Comparison of ENCODE assay signal across 8 cellular contexts in the genomic region with DNA sequence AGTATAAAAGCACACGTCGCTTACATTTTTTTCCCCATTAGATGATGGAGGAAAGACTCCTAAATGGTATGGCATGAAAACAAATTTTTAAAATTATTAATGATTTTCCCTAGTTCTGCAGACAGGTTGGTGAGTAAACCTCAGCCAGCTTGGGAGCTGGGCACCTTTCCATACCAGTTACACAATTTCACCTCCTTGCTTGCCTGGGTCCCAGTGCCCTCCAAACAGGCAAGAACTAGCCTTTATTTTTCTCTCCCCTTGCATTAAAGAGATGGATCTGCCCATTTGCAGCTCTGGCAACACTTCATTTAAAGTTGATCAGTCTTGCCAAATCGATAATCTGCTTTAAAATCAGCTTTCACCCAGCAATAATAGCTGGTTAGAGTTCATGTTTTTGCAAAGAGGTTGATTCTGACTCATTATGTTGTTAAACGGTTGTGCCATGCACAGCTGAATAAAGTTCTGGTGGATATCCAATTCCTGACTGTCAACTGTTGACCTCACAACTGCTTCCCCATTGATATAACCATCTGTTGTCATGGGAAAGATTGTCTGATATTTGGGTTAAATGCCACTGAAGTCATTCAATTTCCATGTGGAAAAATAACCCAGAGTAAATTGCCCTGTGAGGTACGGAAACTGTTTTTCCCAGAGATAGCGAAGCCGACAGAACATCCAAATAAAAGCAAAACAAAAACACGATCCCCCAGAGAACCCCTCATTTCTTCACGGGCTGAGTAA. TPM values are rescaled to one million over a fixed set of nuclear protein-coding genes. Genes with fewer than 3 reads are reported as not detected.
A peak's percentile ranks its signal among the peaks of the same experiment; 100 is the strongest.
DNase-seq lines count a peak whose midpoint lies in the region; ATAC-seq, FAIRE-seq and TF ChIP-seq lines count a peak whose summit lies in the region.

No MANE protein-coding gene starts in this region.

- H2AFZ ChIP-seq in neural cell (ENCODE audit: low read depth, low read length), result no peak overlapping the region

- peaks cover 27% of the 10 kb centered on the region for H3K4me1 Mint-ChIP-seq in T-helper 1 cell treated with Interleukin-12 subunit alpha and Interleukin-12 subunit beta and Interleukin-4 antibody, amounts not matched to agents 30 μg/mL and 1 μg/mL, for 36 hours (ENCODE audit: low read depth)

- peak overlapping the region; percentile 41 for H3K4me2 ChIP-seq in neural cell (ENCODE audit: low read length)

- peak overlapping the region; percentile 40 for H3K27ac ChIP-seq in AG04450 (ENCODE audit: low read depth, low read length)
- no peak overlapping the region for H3K27ac ChIP-seq in neural cell (ENCODE audit: low read length)

- H3K4me3 Mint-ChIP-seq in T-helper 1 cell treated with Interleukin-12 subunit alpha and Interleukin-12 subunit beta and Interleukin-4 antibody, amounts not matched to agents 30 μg/mL and 1 μg/mL, for 36 hours, result peak overlapping the region; percentile 86

- no peak for TF ChIP-seq POLR2A in H54 (IDR thresholded peaks at IDR 0.05; ENCODE audit: low read depth, low read length)

- H3K27ac Mint-ChIP-seq in T-helper 1 cell treated with Interleukin-12 subunit alpha and Interleukin-12 subunit beta and Interleukin-4 antibody, amounts not matched to agents 30 μg/mL and 1 μg/mL, for 36 hours, result peak overlapping the region; percentile 83

- H3K9ac ChIP-seq in neural cell (ENCODE audit: low read length), result no peak overlapping the region

- H3K36me3 ChIP-seq in neural cell (ENCODE audit: insufficient read depth, low read length), result no peaks in the 10 kb centered on the region

- H3K79me2 ChIP-seq in neural cell (replicated peaks; ENCODE audit: insufficient read depth, low read length), result no peaks in the 10 kb centered on the region

- peaks cover 5% of the 10 kb centered on the region for H3K36me3 Mint-ChIP-seq in T-helper 1 cell treated with Interleukin-12 subunit alpha and Interleukin-12 subunit beta and Interleukin-4 antibody, amounts not matched to agents 30 μg/mL and 1 μg/mL, for 36 hours (ENCODE audit: low read depth)

- H3K9me3 Mint-ChIP-seq in T-helper 1 cell treated with Interleukin-12 subunit alpha and Interleukin-12 subunit beta and Interleukin-4 antibody, amounts not matched to agents 30 μg/mL and 1 μg/mL, for 36 hours, result no peaks in the 10 kb centered on the region

- TF ChIP-seq CTCF in AG04450 (IDR thresholded peaks at IDR 0.05; ENCODE audit: low read depth, low read length) (no peak), neural cell (IDR thresholded peaks at IDR 0.05; ENCODE audit: poor library complexity, severe bottlenecking) (no peak)

- DNase-seq in AG04450 (ENCODE audit: low read depth, low spot score) (no peak), H54 (ENCODE audit: insufficient read length, low spot score) (peak; percentile 78), fibroblast of gingiva (ENCODE audit: low read depth) (peak; percentile 84)
- DNase-seq in effector CD8-positive, alpha-beta T cell (lab: John Stamatoyannopoulos, UW), result no peak
- no peak for DNase-seq in stimulated activated CD4-positive, alpha-beta T cell treated with anti-CD3 and anti-CD28 coated beads, Interleukin-2, amount 100 ng/mL, for 48 hours

- H3K27me3 Mint-ChIP-seq in T-helper 1 cell treated with Interleukin-12 subunit alpha and Interleukin-12 subunit beta and Interleukin-4 antibody, amounts not matched to agents 30 μg/mL and 1 μg/mL, for 36 hours (ENCODE audit: low read depth), result peaks cover 39% of the 10 kb centered on the region

- FAIRE-seq in H54 (lab: Jason Lieb, UNC), result peak; percentile 89

- CTCF ChIA-PET in AG04450 (lab: Charles Lee), result interaction anchor here (1.2 kb wide), 1 partner anchor 32 kb away, joined by 3 read pairs; no protein-coding TSS in a partner anchor

- TF ChIP-seq RAD21 in neural cell (conservative IDR thresholded peaks at IDR 0.05), result no peak

- H3K9me2 ChIP-seq in neural cell (ENCODE audit: insufficient read depth, low read length), result no peaks in the 10 kb centered on the region

- H3K4me3 ChIP-seq in AG04450 (ENCODE audit: low read depth, low read length) (peak overlapping the region; percentile 63), neural cell (ENCODE audit: low read length) (peak overlapping the region; percentile 61)

- POLR2A ChIA-PET in AG04450 (lab: Yijun Ruan, JAX), result interaction anchor here (0.6 to 1.6 kb wide), 4 partner anchors 25 to 253 kb away, joined by 3 to 5 read pairs (median 3); a partner anchor contains a TSS

- H3K9me3 ChIP-seq in AG04450 (ENCODE audit: control insufficient read depth, insufficient read depth, low read length) (no peaks in the 10 kb centered on the region), neural cell (ENCODE audit: low read length) (no peaks in the 10 kb centered on the region)

- no peaks in the 10 kb centered on the region for H4K20me1 ChIP-seq in neural cell (ENCODE audit: insufficient read depth)

- peaks cover 5% of the 10 kb centered on the region for H3F3A ChIP-seq in neural cell (ENCODE audit: insufficient read depth, low read length, poor library complexity, severe bottlenecking)

- no peak for TF ChIP-seq EP300 in neural cell (conservative IDR thresholded peaks at IDR 0.05; ENCODE audit: poor library complexity, severe bottlenecking)

- no peak for ATAC-seq in HG03378 (IDR thresholded peaks at IDR 0.05; ENCODE audit: unreplicated experiment)

- H3K27me3 ChIP-seq in AG04450 (ENCODE audit: control insufficient read depth, insufficient read depth, low read length) (no peaks in the 10 kb centered on the region), neural cell (ENCODE audit: insufficient read depth, low read depth, low read length) (peaks cover 22% of the 10 kb centered on the region)

TF ChIP-seq in neural cell, 6 proteins besides CTCF, POLR2A, EP300 and RAD21:
- TF ChIP-seq SMC3 (conservative IDR thresholded peaks at IDR 0.05; ENCODE audit: poor library complexity) (no peak), EZH2 (IDR thresholded peaks at IDR 0.05; ENCODE audit: borderline replicate concordance, insufficient read depth, low read length, poor library complexity, severe bottlenecking) (no peak), MXI1 (conservative IDR thresholded peaks at IDR 0.05; ENCODE audit: poor library complexity, severe bottlenecking) (no peak), TAF1 (IDR thresholded peaks at IDR 0.05; ENCODE audit: low read depth) (no peak), POLR2AphosphoS5 (IDR thresholded peaks at IDR 0.05) (no peak)
- TF ChIP-seq, protein P1, sequence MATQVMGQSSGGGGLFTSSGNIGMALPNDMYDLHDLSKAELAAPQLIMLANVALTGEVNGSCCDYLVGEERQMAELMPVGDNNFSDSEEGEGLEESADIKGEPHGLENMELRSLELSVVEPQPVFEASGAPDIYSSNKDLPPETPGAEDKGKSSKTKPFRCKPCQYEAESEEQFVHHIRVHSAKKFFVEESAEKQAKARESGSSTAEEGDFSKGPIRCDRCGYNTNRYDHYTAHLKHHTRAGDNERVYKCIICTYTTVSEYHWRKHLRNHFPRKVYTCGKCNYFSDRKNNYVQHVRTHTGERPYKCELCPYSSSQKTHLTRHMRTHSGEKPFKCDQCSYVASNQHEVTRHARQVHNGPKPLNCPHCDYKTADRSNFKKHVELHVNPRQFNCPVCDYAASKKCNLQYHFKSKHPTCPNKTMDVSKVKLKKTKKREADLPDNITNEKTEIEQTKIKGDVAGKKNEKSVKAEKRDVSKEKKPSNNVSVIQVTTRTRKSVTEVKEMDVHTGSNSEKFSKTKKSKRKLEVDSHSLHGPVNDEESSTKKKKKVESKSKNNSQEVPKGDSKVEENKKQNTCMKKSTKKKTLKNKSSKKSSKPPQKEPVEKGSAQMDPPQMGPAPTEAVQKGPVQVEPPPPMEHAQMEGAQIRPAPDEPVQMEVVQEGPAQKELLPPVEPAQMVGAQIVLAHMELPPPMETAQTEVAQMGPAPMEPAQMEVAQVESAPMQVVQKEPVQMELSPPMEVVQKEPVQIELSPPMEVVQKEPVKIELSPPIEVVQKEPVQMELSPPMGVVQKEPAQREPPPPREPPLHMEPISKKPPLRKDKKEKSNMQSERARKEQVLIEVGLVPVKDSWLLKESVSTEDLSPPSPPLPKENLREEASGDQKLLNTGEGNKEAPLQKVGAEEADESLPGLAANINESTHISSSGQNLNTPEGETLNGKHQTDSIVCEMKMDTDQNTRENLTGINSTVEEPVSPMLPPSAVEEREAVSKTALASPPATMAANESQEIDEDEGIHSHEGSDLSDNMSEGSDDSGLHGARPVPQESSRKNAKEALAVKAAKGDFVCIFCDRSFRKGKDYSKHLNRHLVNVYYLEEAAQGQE (IDR thresholded peaks at IDR 0.05; ENCODE audit: borderline replicate concordance), result no peak

RNA-seq across cellular contexts. Expression of a gene that starts 1.3 kb away (rescaled TPM):
- polyA plus RNA-seq in AG04450 (2011; rRNA removed) (11.3 and 14.4 TPM in 2 replicates), neural cell (49.5 and 54.5 TPM in 2 replicates)
- polyA minus RNA-seq in AG04450 (2011; rRNA and poly(A)+ RNA removed), result 6.8 and 7.6 TPM in 2 replicates
- polyA minus RNA-seq in neural cell, result 31.7 and 32.1 TPM in 2 replicates

RNA-seq across cellular contexts. Expression of a gene that starts 40.5 kb away (rescaled TPM):
- 134 and 151 TPM in 2 replicates for polyA plus RNA-seq in AG04450 (2011; rRNA removed)
- polyA minus RNA-seq in AG04450 (2011; rRNA and poly(A)+ RNA removed), result 174 and 202 TPM in 2 replicates
- polyA plus RNA-seq in neural cell, result 81.2 and 86.6 TPM in 2 replicates
- 96.9 and 106 TPM in 2 replicates for polyA minus RNA-seq in neural cell

Comparison
In these comparisons a context has a peak if more than half of its experiments do, and no peak if none do; other contexts are left out.
1. DNase-seq: peak in H54 (single experiment) and fibroblast of gingiva (single experiment); none in AG04450 (single experiment), effector CD8-positive, alpha-beta T cell (single experiment) and stimulated activated CD4-positive, alpha-beta T cell treated with anti-CD3 and anti-CD28 coated beads, Interleukin-2, amount 100 ng/mL, for 48 hours (0 of 2).